Comparison of ENCODE assay signal across 18 cellular contexts in genomic region chr4:178672512-178672911, GRCh38.
DNase-seq lines count a peak whose midpoint lies in the region; ATAC-seq, FAIRE-seq and TF ChIP-seq lines count a peak whose summit lies in the region.
"Had no signal": no experiment of that assay in that cellular context is flagged by ENCODE, and none has a peak within 500 bp of the region (broad histone marks: within the 10 kb centered on the region; RNA-seq: fewer than 3 reads in every experiment).

No MANE protein-coding gene starts in this region.

- H2AFZ ChIP-seq in HCT116 (ENCODE audit: low read depth, low read length, poor library complexity, severe bottlenecking) (no peak overlapping the region), PC-3 (ENCODE audit: low read length) (no peak overlapping the region)

- no peak overlapping the region for H3K4me3 ChIP-seq in HCT116 (replicated peaks in 1 of 2; ENCODE audit: low read depth in 1 of 2, low read length in 2 of 2)
- H3K4me3 ChIP-seq in PC-3 (ENCODE audit: low read length) = no peak overlapping the region
- no peak overlapping the region for H3K4me3 ChIP-seq in epithelial cell of esophagus (ENCODE audit: low read length)
- no peak overlapping the region for H3K4me3 ChIP-seq in spleen
- H3K4me3 ChIP-seq: BLaER1 treated with 17β-estradiol and CSF1 and Interleukin-3, amounts not matched to agents 10 nM and 100 nM had no signal

- H3F3A ChIP-seq in PC-3 (ENCODE audit: low read length, unreplicated experiment) = no peaks in the 10 kb centered on the region

- CTCF ChIA-PET in HCT116 (lab: Charles Lee) (no interaction called here), PC-3 (lab: Charles Lee) (no interaction called here), HEK293T (lab: Yijun Ruan, JAX) (no interaction called here)

- no peaks in the 10 kb centered on the region for H3K9me2 ChIP-seq in HCT116 (ENCODE audit: insufficient read depth)
- H3K9me2 ChIP-seq in PC-3 (replicated peaks; ENCODE audit: low read length) = no peaks in the 10 kb centered on the region

- intact Hi-C loops in HCT116 (cut with micrococcal nuclease) = no loop called here
- intact Hi-C loops in PC-3 (cut with micrococcal nuclease) = no loop called here
- intact Hi-C loops in spleen (cut with DNase I; ENCODE audit: low total_unique reads) = no loop called here

- TF ChIP-seq POLR2A in HCT116 (IDR thresholded peaks at IDR 0.05; ENCODE audit: borderline replicate concordance, extremely low read depth, insufficient read depth, insufficient read length) = no peak
- no peak for TF ChIP-seq POLR2A in H54 (IDR thresholded peaks at IDR 0.05; ENCODE audit: low read depth, low read length)
- TF ChIP-seq POLR2A in spleen (IDR thresholded peaks at IDR 0.05) = no peak

- TF ChIP-seq CTCF in HCT116 (IDR thresholded peaks at IDR 0.05 in 2 of 3, conservative IDR thresholded peaks at IDR 0.05 in 1 of 3; ENCODE audit: borderline replicate concordance in 1 of 3, insufficient read depth in 1 of 3, low read depth in 2 of 3, low read length in 2 of 3) (no peak), PC-3 (conservative IDR thresholded peaks at IDR 0.05; ENCODE audit: low read depth, low read length) (no peak), epithelial cell of esophagus (IDR thresholded peaks at IDR 0.05; ENCODE audit: insufficient read depth, low read depth, low read length, missing control alignments) (no peak), spleen (IDR thresholded peaks at IDR 0.05 in 8 of 11, conservative IDR thresholded peaks at IDR 0.05 in 3 of 11) (no peak)

- H3K4me2 ChIP-seq in HCT116 (ENCODE audit: low read length) = peak overlapping the region; percentile 42
- H3K4me2 ChIP-seq in PC-3 (ENCODE audit: low read length) = no peak overlapping the region
- H3K4me2 ChIP-seq: BLaER1 treated with 17β-estradiol and CSF1 and Interleukin-3, amounts not matched to agents 10 nM and 100 nM had no signal

- RAD21 ChIA-PET in HCT116 (lab: Charles Lee; ENCODE audit: low non-redundant PET in 1 of 2, low total read pairs in 2 of 2, uncharacterized antibody in 2 of 2, unreplicated experiment in 2 of 2) = no interaction called here

- no peak overlapping the region for H3K27ac ChIP-seq in HCT116 (ENCODE audit: low read depth, low read length)
- H3K27ac ChIP-seq in PC-3 (ENCODE audit: low read length) = no peak overlapping the region
- no peak overlapping the region for H3K27ac ChIP-seq in spleen
- H3K27ac ChIP-seq: BLaER1 treated with 17β-estradiol and CSF1 and Interleukin-3, amounts not matched to agents 10 nM and 100 nM; HL-60 had no signal

- 50 to 67% (median 59%) methylated on average over 1 of the region's 1 CpG for WGBS in spleen, 5 donors

- BruUV-seq in HCT116 (replicated peaks; lab: Mats Ljungman, UMichigan) = no TSS peak
- no TSS peak for BruUV-seq in PC-3 (replicated peaks; lab: Mats Ljungman, UMichigan)

- H3K9me3 ChIP-seq in HCT116 (ENCODE audit: control insufficient read depth in 1 of 2, insufficient read depth in 1 of 2, low read depth in 1 of 2, low read length in 2 of 2) (no peaks in the 10 kb centered on the region), PC-3 (ENCODE audit: low read length) (no peaks in the 10 kb centered on the region), spleen (peaks cover 0 to 17% (median 1%) of the 10 kb centered on the region in 8 donors)
- H3K9me3 ChIP-seq: BLaER1 treated with 17β-estradiol and CSF1 and Interleukin-3, amounts not matched to agents 10 nM and 100 nM; Caco-2 had no signal

- ATAC-seq in HCT116 (peak; percentile 73), PC-3 (no peak), HG02610 (IDR thresholded peaks at IDR 0.05; ENCODE audit: unreplicated experiment) (no peak)

- H3K27me3 ChIP-seq in HCT116 (ENCODE audit: insufficient read depth, low read length) = no peaks in the 10 kb centered on the region
- H3K27me3 ChIP-seq in PC-3 (ENCODE audit: low read length) = no peaks in the 10 kb centered on the region
- no peaks in the 10 kb centered on the region for H3K27me3 ChIP-seq in spleen (replicated peaks in 1 of 7)
- H3K27me3 ChIP-seq: BLaER1 treated with 17β-estradiol and CSF1 and Interleukin-3, amounts not matched to agents 10 nM and 100 nM had no signal

- FAIRE-seq in H54 (lab: Jason Lieb, UNC) = no peak
- FAIRE-seq: D721Med had no signal

- POLR2A ChIA-PET in HCT116 (lab: Charles Lee) = no interaction called here
- POLR2A ChIA-PET in PC-3 (lab: Charles Lee; ENCODE audit: unreplicated experiment) = no interaction called here
- POLR2A ChIA-PET in HEK293T (lab: Yijun Ruan, JAX) = no interaction called here

- DNase-seq in HCT116 (ENCODE audit: low read depth, low spot score) (peak; percentile 6), PC-3 (peak; percentile 19), epithelial cell of esophagus (ENCODE audit: low read depth) (peak; percentile 3), renal cortical epithelial cell (ENCODE audit: low read depth) (peak; percentile 9), H54 (ENCODE audit: insufficient read length, low spot score) (no peak), spleen (no peak), HEK293T (ENCODE audit: extremely low spot score) (no peak)
- DNase-seq: Caco-2; CD4-positive, CD25-positive, alpha-beta regulatory T cell; CD8-positive, alpha-beta memory T cell; GDM1; GOT3; H9; KG1 had no signal

- H3K4me1 ChIP-seq in HCT116 (ENCODE audit: control insufficient read depth in 1 of 2, insufficient read depth in 2 of 2, low read length in 2 of 2) (peaks cover 0 to 12% of the 10 kb centered on the region in 2 experiments; a peak in 2 of 4 replicates), PC-3 (ENCODE audit: insufficient read depth, low read length) (no peaks in the 10 kb centered on the region), spleen (no peaks in the 10 kb centered on the region)
- H3K4me1 ChIP-seq: BLaER1 treated with 17β-estradiol and CSF1 and Interleukin-3, amounts not matched to agents 10 nM and 100 nM; Caco-2 had no signal

- no peak for TF ChIP-seq RAD21 in HCT116 (IDR thresholded peaks at IDR 0.05; ENCODE audit: low read depth)

- H3K9ac ChIP-seq in HCT116 (ENCODE audit: low read length) (no peak overlapping the region), PC-3 (ENCODE audit: low read length) (no peak overlapping the region)
- H3K9ac ChIP-seq: BLaER1 treated with 17β-estradiol and CSF1 and Interleukin-3, amounts not matched to agents 10 nM and 100 nM had no signal

- no peaks in the 10 kb centered on the region for H4K20me1 ChIP-seq in HCT116 (ENCODE audit: insufficient read depth)
- no peaks in the 10 kb centered on the region for H4K20me1 ChIP-seq in PC-3 (ENCODE audit: low read length)
- H4K20me1 ChIP-seq: BLaER1 treated with 17β-estradiol and CSF1 and Interleukin-3, amounts not matched to agents 10 nM and 100 nM had no signal

- no peaks in the 10 kb centered on the region for H3K79me2 ChIP-seq in HCT116 (ENCODE audit: insufficient read depth, low read length)
- H3K79me2 ChIP-seq in PC-3 (ENCODE audit: low read length) = no peaks in the 10 kb centered on the region

- H3K36me3 ChIP-seq in HCT116 (ENCODE audit: control insufficient read depth in 1 of 2, insufficient read depth in 2 of 2, low read length in 2 of 2) (no peaks in the 10 kb centered on the region), PC-3 (ENCODE audit: low read depth, low read length) (no peaks in the 10 kb centered on the region), spleen (no peaks in the 10 kb centered on the region)
- H3K36me3 ChIP-seq: BLaER1 treated with 17β-estradiol and CSF1 and Interleukin-3, amounts not matched to agents 10 nM and 100 nM had no signal

TF ChIP-seq in HCT116, 20 proteins besides CTCF, POLR2A, EP300 and RAD21 (continues in another document):
- no peak for TF ChIP-seq ELF1 (IDR thresholded peaks at IDR 0.05; ENCODE audit: borderline replicate concordance, low read depth)
- TF ChIP-seq FOSL1 (IDR thresholded peaks at IDR 0.05; ENCODE audit: low read depth) = 0 out of 2 replicates have a peak, but pooled peaks have one; percentile 11
- TF ChIP-seq EZH2phosphoT487 (IDR thresholded peaks at IDR 0.05; ENCODE audit: borderline replicate concordance) = no peak

TF ChIP-seq in HEK293T, 16 proteins besides CTCF, POLR2A, EP300 and RAD21:
- no peak for TF ChIP-seq BHLHE40 (IDR thresholded peaks at IDR 0.05; ENCODE audit: borderline replicate concordance)
- no peak for TF ChIP-seq NFRKB (IDR thresholded peaks at IDR 0.05)
- no peak for TF ChIP-seq TARDBP (IDR thresholded peaks at IDR 0.05)
- TF ChIP-seq FOXK2 (IDR thresholded peaks at IDR 0.05) = no peak
- TF ChIP-seq LEF1 (IDR thresholded peaks at IDR 0.05; ENCODE audit: borderline replicate concordance) = no peak
- no peak for TF ChIP-seq HDGF (IDR thresholded peaks at IDR 0.05; ENCODE audit: borderline replicate concordance)
- TF ChIP-seq FOXM1 (IDR thresholded peaks at IDR 0.05; ENCODE audit: borderline replicate concordance) = no peak
- TF ChIP-seq PKNOX1 (IDR thresholded peaks at IDR 0.05) = no peak
- TF ChIP-seq CTBP1 (IDR thresholded peaks at IDR 0.05; ENCODE audit: borderline replicate concordance) = no peak
- no peak for TF ChIP-seq SP1 (IDR thresholded peaks at IDR 0.05)
- TF ChIP-seq ARNT (IDR thresholded peaks at IDR 0.05) = no peak
- TF ChIP-seq L3MBTL2 (conservative IDR thresholded peaks at IDR 0.05) = no peak
- no peak for TF ChIP-seq SUZ12 (IDR thresholded peaks at IDR 0.05)
- TF ChIP-seq FOXA1 (IDR thresholded peaks at IDR 0.05) = no peak
- no peak for TF ChIP-seq ZNF384 (IDR thresholded peaks at IDR 0.05)
- TF ChIP-seq ELF4 (IDR thresholded peaks at IDR 0.05) = no peak
TF ChIP-seq in HEK293T: peak in this region for 0.

Comparison
In these comparisons a context has a peak if more than half of its experiments do, and no peak if none do; other contexts are left out.
1. DNase-seq: peak in HCT116 (single experiment), PC-3 (single experiment), epithelial cell of esophagus (single experiment) and renal cortical epithelial cell (single experiment); none in H54 (single experiment), spleen (single experiment) and HEK293T (single experiment).